Comparison of ENCODE assay signal across 8 cellular contexts in genomic region chr20:50467618-50468373, GRCh38. TPM values are rescaled to one million over a fixed set of nuclear protein-coding genes. Genes with fewer than 3 reads are reported as not detected.
DNase-seq lines count a peak whose midpoint lies in the region; ATAC-seq, FAIRE-seq and TF ChIP-seq lines count a peak whose summit lies in the region.

No MANE protein-coding gene starts in this region.

- peak in 1 of 7 experiments; percentile 36 for DNase-seq in CD8-positive, alpha-beta T cell
- peak; percentile 66 for DNase-seq in HPDE6-E6E7 (ENCODE audit: extremely low spot score)
- DNase-seq in endothelial cell of umbilical vein (ENCODE audit: low read depth, low spot score): peak; percentile 63
- DNase-seq in stimulated activated CD4-positive, alpha-beta T cell treated with anti-CD3 and anti-CD28 coated beads, Interleukin-15, amount 100 ng/mL, for 24 hours: peak; percentile 53
- DNase-seq in osteocyte (ENCODE audit: extremely low spot score, unreplicated experiment): no peak
- no peak for DNase-seq in NCI-H2081 treated with DMSO at 0.1 percent for 48 hours (lab: John Stamatoyannopoulos, UW)
- no peak for DNase-seq in NCI-H1092 (lab: John Stamatoyannopoulos, UW)

- no peak overlapping the region for H3K27ac Mint-ChIP-seq in CD8-positive, alpha-beta T cell
- no peak overlapping the region for H3K27ac Mint-ChIP-seq in osteocyte (ENCODE audit: unreplicated experiment)

- H3K4me3 ChIP-seq in CD8-positive, alpha-beta T cell (ENCODE audit: low read depth, low read length): no peak overlapping the region
- no peak overlapping the region for H3K4me3 ChIP-seq in endothelial cell of umbilical vein (replicated peaks in 1 of 3; ENCODE audit: insufficient read depth in 1 of 3, low read depth in 1 of 3, low read length in 3 of 3)

- dilution Hi-C loops in endothelial cell of umbilical vein (cut with MboI; ENCODE audit: extremely low pct_ligation_motif_present, low sequenced_read_pairs): no loop called here

- BruUV-seq in endothelial cell of umbilical vein (replicated peaks; lab: Mats Ljungman, UMichigan): no TSS peak

- H3K9me3 Mint-ChIP-seq in CD8-positive, alpha-beta T cell: no peaks in the 10 kb centered on the region
- H3K9me3 Mint-ChIP-seq in osteocyte (ENCODE audit: unreplicated experiment): no peaks in the 10 kb centered on the region

- POLR2A ChIA-PET in CD8-positive, alpha-beta T cell (lab: Charles Lee): interaction anchor here (1.0 kb wide), 1 partner anchor 276 kb away, joined by 5 read pairs; no protein-coding TSS in a partner anchor
- POLR2A ChIA-PET in endothelial cell of umbilical vein (lab: Charles Lee): no interaction called here

- no peak overlapping the region for H2AFZ ChIP-seq in endothelial cell of umbilical vein (ENCODE audit: low read depth, low read length)

- TF ChIP-seq POLR2A in endothelial cell of umbilical vein (IDR thresholded peaks at IDR 0.05; ENCODE audit: low read depth, low read length): no peak

- no peak for TF ChIP-seq CTCF in CD8-positive, alpha-beta T cell (IDR thresholded peaks at IDR 0.05)
- TF ChIP-seq CTCF in endothelial cell of umbilical vein (IDR thresholded peaks at IDR 0.05; ENCODE audit: extremely low read depth in 1 of 2, insufficient read depth in 1 of 2, low read depth in 1 of 2, low read length in 2 of 2) (no peak), osteocyte (IDR thresholded peaks at IDR 0.05) (no peak)

- peaks cover 9% of the 10 kb centered on the region for H3K4me1 Mint-ChIP-seq in CD8-positive, alpha-beta T cell (ENCODE audit: low read depth)
- peaks cover 7% of the 10 kb centered on the region for H3K4me1 Mint-ChIP-seq in osteocyte (ENCODE audit: unreplicated experiment)

- peak; percentile 52 for ATAC-seq in CD8-positive, alpha-beta T cell
- ATAC-seq in SK-N-SH treated with all-trans-retinoic acid at 6 μM for 48 hours: peak; percentile 82

- CTCF ChIA-PET in CD8-positive, alpha-beta T cell (lab: Charles Lee): interaction anchor here (0.8 to 13.0 kb wide), 7 partner anchors 18 to 347 kb away, joined by 3 to 325 read pairs (median 4); partner anchors contain the start of genes CEBPB and PEDS1
- CTCF ChIA-PET in endothelial cell of umbilical vein (lab: Charles Lee): interaction anchor here (1.3 to 2.2 kb wide), 4 partner anchors 39 to 347 kb away, joined by 3 to 6 read pairs (median 4); no protein-coding TSS in a partner anchor

- H3K27ac ChIP-seq in CD8-positive, alpha-beta T cell (ENCODE audit: low read depth, low read length): no peak overlapping the region
- H3K27ac ChIP-seq in endothelial cell of umbilical vein (ENCODE audit: insufficient read depth, low read depth, low read length): no peak overlapping the region

- H3K4me2 ChIP-seq in endothelial cell of umbilical vein (ENCODE audit: insufficient read depth, low read length): no peak overlapping the region

- H3K27me3 ChIP-seq in CD8-positive, alpha-beta T cell (ENCODE audit: insufficient read depth, low read length): no peaks in the 10 kb centered on the region
- H3K27me3 ChIP-seq in endothelial cell of umbilical vein (ENCODE audit: control insufficient read depth in 2 of 2, insufficient read depth in 2 of 2, low read length in 2 of 2): no peaks in the 10 kb centered on the region

- no peaks in the 10 kb centered on the region for H3K9me1 ChIP-seq in endothelial cell of umbilical vein (replicated peaks; ENCODE audit: control insufficient read depth, extremely low read depth, insufficient read depth, low read length)

- H3K9ac ChIP-seq in endothelial cell of umbilical vein (replicated peaks; ENCODE audit: extremely low read depth, insufficient read depth, low read length): no peak overlapping the region

- H3K36me3 ChIP-seq in CD8-positive, alpha-beta T cell (ENCODE audit: insufficient read depth, low read length): no peaks in the 10 kb centered on the region
- no peaks in the 10 kb centered on the region for H3K36me3 ChIP-seq in endothelial cell of umbilical vein (ENCODE audit: control insufficient read depth in 2 of 2, extremely low read depth in 1 of 2, insufficient read depth in 2 of 2, low read length in 2 of 2)

- H3K4me3 Mint-ChIP-seq in CD8-positive, alpha-beta T cell: no peak overlapping the region
- no peak overlapping the region for H3K4me3 Mint-ChIP-seq in osteocyte (ENCODE audit: unreplicated experiment)

- no peaks in the 10 kb centered on the region for H3K79me2 ChIP-seq in endothelial cell of umbilical vein (ENCODE audit: control insufficient read depth, insufficient read depth, low read length)

- peaks cover 3% of the 10 kb centered on the region for H3K4me1 ChIP-seq in CD8-positive, alpha-beta T cell (ENCODE audit: insufficient read depth, low read length)
- peaks cover 22% of the 10 kb centered on the region for H3K4me1 ChIP-seq in endothelial cell of umbilical vein (ENCODE audit: control insufficient read depth, extremely low read depth, insufficient read depth, low read length)

- FAIRE-seq in endothelial cell of umbilical vein (lab: Jason Lieb, UNC): peak; percentile 71

- no peaks in the 10 kb centered on the region for H3K36me3 Mint-ChIP-seq in CD8-positive, alpha-beta T cell
- H3K36me3 Mint-ChIP-seq in osteocyte (ENCODE audit: unreplicated experiment): peaks cover 2% of the 10 kb centered on the region

- intact Hi-C loops in CD8-positive, alpha-beta T cell (cut with DNase I, micrococcal nuclease): loop anchor here in 1 of 2 experiments (10.0 kb wide), 1 partner anchor 483 kb away; the partner anchor contains the start of gene SNAI1
- intact Hi-C loops in endothelial cell of umbilical vein (cut with micrococcal nuclease): loop anchor here (10.0 kb wide), 1 partner anchor 483 kb away; the partner anchor contains the start of gene SNAI1

- H3K9me3 ChIP-seq in CD8-positive, alpha-beta T cell (ENCODE audit: low read length): no peaks in the 10 kb centered on the region
- H3K9me3 ChIP-seq in endothelial cell of umbilical vein (replicated peaks; ENCODE audit: control insufficient read depth, insufficient read depth, low read length): no peaks in the 10 kb centered on the region

- H3K27me3 Mint-ChIP-seq in CD8-positive, alpha-beta T cell (ENCODE audit: low read depth): no peaks in the 10 kb centered on the region
- peaks cover 2% of the 10 kb centered on the region for H3K27me3 Mint-ChIP-seq in osteocyte (ENCODE audit: unreplicated experiment)

- H4K20me1 ChIP-seq in endothelial cell of umbilical vein (replicated peaks; ENCODE audit: control insufficient read depth, extremely low read depth, insufficient read depth, low read length): no peaks in the 10 kb centered on the region

TF ChIP-seq in SK-N-SH treated with all-trans-retinoic acid at 6 μM for 48 hours, 23 proteins besides CTCF, POLR2A, EP300 and RAD21:
- TF ChIP-seq OSR1 (CRISPR knock-in tag; IDR thresholded peaks at IDR 0.05): no peak
- no peak for TF ChIP-seq ZC3H10 (CRISPR knock-in tag; IDR thresholded peaks at IDR 0.05)
- no peak for TF ChIP-seq ZFP3 (CRISPR knock-in tag; IDR thresholded peaks at IDR 0.05)
- no peak for TF ChIP-seq RARB (CRISPR knock-in tag; IDR thresholded peaks at IDR 0.05)
- TF ChIP-seq ZNF70 (CRISPR knock-in tag; IDR thresholded peaks at IDR 0.05): no peak
- no peak for TF ChIP-seq SNAI2 (CRISPR knock-in tag; IDR thresholded peaks at IDR 0.05)
- TF ChIP-seq CSDC2 (CRISPR knock-in tag; IDR thresholded peaks at IDR 0.05): no peak
- no peak for TF ChIP-seq TOX (CRISPR knock-in tag; IDR thresholded peaks at IDR 0.05; ENCODE audit: borderline replicate concordance)
TF ChIP-seq in SK-N-SH treated with all-trans-retinoic acid at 6 μM for 48 hours: peak in this region for 0.

TF ChIP-seq in endothelial cell of umbilical vein, 7 proteins besides CTCF, POLR2A, EP300 and RAD21:
- peak; percentile 94 for TF ChIP-seq MAX (IDR thresholded peaks at IDR 0.05; ENCODE audit: insufficient read depth, insufficient read length)
- no peak for TF ChIP-seq JUN (IDR thresholded peaks at IDR 0.05; ENCODE audit: borderline replicate concordance, insufficient read depth, insufficient read length, low read depth)

RNA-seq across cellular contexts. Expression of gene PTPN1, which starts 42.4 kb away (rescaled TPM):
- 10 to 100 TPM; 96.0 to 97.5 TPM for total RNA-seq in CD8-positive, alpha-beta T cell
- total RNA-seq in endothelial cell of umbilical vein (57.7 and 64.3 TPM in 2 replicates), osteocyte (28.7 and 29.1 TPM in 2 replicates)
- polyA plus RNA-seq in endothelial cell of umbilical vein: 38.9 and 41.1 TPM in 2 replicates
- 46.3 and 46.5 TPM in 2 replicates for polyA plus RNA-seq in endothelial cell of umbilical vein (2011; cell fraction: cytosol; rRNA removed)
- polyA plus RNA-seq in endothelial cell of umbilical vein (2011; cell fraction: nucleus; rRNA removed): 67.9 and 82.7 TPM in 2 replicates
- 54.6 and 69.0 TPM in 2 replicates for polyA plus RNA-seq in endothelial cell of umbilical vein (2012)
- polyA minus RNA-seq in endothelial cell of umbilical vein: 38.9 and 47.4 TPM in 2 replicates
- 14.3 TPM for polyA minus RNA-seq in endothelial cell of umbilical vein (2011; cell fraction: cytosol; rRNA and poly(A)+ RNA removed)
- polyA minus RNA-seq in endothelial cell of umbilical vein (2011; cell fraction: nucleus; rRNA and poly(A)+ RNA removed): 40.9 and 46.0 TPM in 2 replicates

Comparison
In these comparisons a context has a peak if more than half of its experiments do, and no peak if none do; other contexts are left out.
1. DNase-seq: peak in HPDE6-E6E7 (single experiment), endothelial cell of umbilical vein (single experiment) and stimulated activated CD4-positive, alpha-beta T cell treated with anti-CD3 and anti-CD28 coated beads, Interleukin-15, amount 100 ng/mL, for 24 hours (single experiment); none in osteocyte (single experiment), NCI-H2081 treated with DMSO at 0.1 percent for 48 hours (single experiment) and NCI-H1092 (single experiment).